8 cellular contexts compared by ENCODE assay signal in the genomic region with DNA sequence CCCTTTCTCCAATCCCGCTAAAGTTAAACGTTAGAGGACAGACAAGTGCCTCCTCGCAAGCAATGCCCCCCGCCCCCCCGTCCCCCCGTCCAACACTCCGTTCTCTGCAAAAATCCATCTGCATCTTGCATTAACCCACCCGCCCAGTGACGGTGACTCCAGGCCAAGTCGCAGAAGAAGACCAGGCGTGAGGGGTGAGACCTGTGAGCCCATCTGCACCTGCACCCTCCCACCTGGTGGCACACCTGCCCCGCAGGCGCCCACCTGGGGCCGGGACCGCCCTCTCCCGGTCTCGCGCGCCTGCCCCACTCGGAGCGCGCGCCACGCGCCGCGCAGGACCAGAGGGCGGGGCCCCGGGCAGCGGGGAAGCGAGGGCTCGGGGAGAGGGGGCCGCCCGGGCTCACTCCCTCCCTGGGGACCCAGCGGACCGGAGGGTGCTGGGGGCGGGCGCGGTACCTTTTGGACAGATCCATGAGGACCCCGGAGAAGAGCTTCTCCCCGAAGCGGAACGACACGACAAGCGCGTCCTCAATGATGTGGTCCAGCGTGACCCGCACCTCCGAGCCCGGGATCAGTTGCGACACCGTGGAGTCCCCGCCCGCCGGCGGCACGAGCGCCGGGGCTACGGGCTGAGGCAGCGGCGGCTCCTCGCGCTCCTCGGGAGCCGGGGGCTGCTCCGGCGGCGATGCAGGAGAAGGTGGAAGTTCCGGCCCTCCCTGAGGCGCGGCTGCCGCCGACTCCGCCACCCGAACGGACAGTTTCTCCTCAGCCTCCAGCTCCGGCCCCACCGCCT. TPM values are rescaled to one million over a fixed set of nuclear protein-coding genes. Genes with fewer than 3 reads are reported as not detected.
DNase-seq lines count a peak whose midpoint lies in the region; ATAC-seq and TF ChIP-seq lines count a peak whose summit lies in the region.

No MANE protein-coding gene starts in this region.

- H3K4me1 ChIP-seq in SJSA1 (replicated peaks): 0 out of 2 replicates have a peak, but pooled peaks cover 3% of the 10 kb centered on the region

- no peaks in the 10 kb centered on the region; the same call in 1 of the 2 replicates for H3K9me3 ChIP-seq in SJSA1 (replicated peaks)

- peak overlapping the region; percentile 74 for H3K27ac ChIP-seq in SJSA1

- H3K36me3 Mint-ChIP-seq in activated naive CD8-positive, alpha-beta T cell treated with anti-CD3 and anti-CD28 coated beads, Interleukin-2, amount 10 ng/mL, durations not matched to agents 7 days and 5 days: peaks cover 15% of the 10 kb centered on the region

- DNase-seq in AG10803 (ENCODE audit: low read depth) (no peak), SJSA1 (ENCODE audit: low read depth in 1 of 2, low spot score in 2 of 2) (peak in 1 of 2 experiments; percentile 50), left ventricle myocardium superior (peak; percentile 75), retinal pigment epithelial cell (ENCODE audit: low read depth) (no peak), NCI-H187 treated with DMSO at 0.1 percent for 48 hours (lab: John Stamatoyannopoulos, UW) (no peak)
- peak; percentile 69 for DNase-seq in activated naive CD8-positive, alpha-beta T cell treated with anti-CD3 and anti-CD28 coated beads, Interleukin-2, amount 10 ng/mL, durations not matched to agents 7 days and 5 days

- H3K4me3 Mint-ChIP-seq in activated naive CD8-positive, alpha-beta T cell treated with anti-CD3 and anti-CD28 coated beads, Interleukin-2, amount 10 ng/mL, durations not matched to agents 7 days and 5 days: peak overlapping the region; percentile 81

- peaks cover 18% of the 10 kb centered on the region for H3K4me1 Mint-ChIP-seq in activated naive CD8-positive, alpha-beta T cell treated with anti-CD3 and anti-CD28 coated beads, Interleukin-2, amount 10 ng/mL, durations not matched to agents 7 days and 5 days

- peak overlapping the region; percentile 69 for H3K27ac Mint-ChIP-seq in activated naive CD8-positive, alpha-beta T cell treated with anti-CD3 and anti-CD28 coated beads, Interleukin-2, amount 10 ng/mL, durations not matched to agents 7 days and 5 days

- H3K4me3 ChIP-seq in AG10803 (ENCODE audit: low read length) (peak overlapping the region; percentile 81), SJSA1 (peak overlapping the region; percentile 95), retinal pigment epithelial cell (ENCODE audit: low read length) (peak overlapping the region; percentile 82)

- intact Hi-C loops in left ventricle myocardium superior (cut with micrococcal nuclease): no loop called here

- no peaks in the 10 kb centered on the region for H3K27me3 ChIP-seq in SJSA1 (replicated peaks)

- POLR2A ChIA-PET in activated naive CD8-positive, alpha-beta T cell treated with anti-CD3 and anti-CD28 coated beads, Interleukin-2, amount 10 ng/mL, durations not matched to agents 7 days and 5 days (lab: Charles Lee): interaction anchor here (0.5 to 1.2 kb wide), 6 partner anchors 9 to 914 kb away, joined by 3 to 5 read pairs (median 3); a partner anchor contains a TSS

- peak; percentile 16 for ATAC-seq in HG03342 (IDR thresholded peaks at IDR 0.05; ENCODE audit: unreplicated experiment)
- ATAC-seq in activated naive CD8-positive, alpha-beta T cell treated with anti-CD3 and anti-CD28 coated beads, Interleukin-2, amount 10 ng/mL, durations not matched to agents 7 days and 5 days (ENCODE audit: low read depth): peak; percentile 6
- peak; percentile 53 for ATAC-seq in left ventricle myocardium superior

- peaks cover 2% of the 10 kb centered on the region for H3K9me3 Mint-ChIP-seq in activated naive CD8-positive, alpha-beta T cell treated with anti-CD3 and anti-CD28 coated beads, Interleukin-2, amount 10 ng/mL, durations not matched to agents 7 days and 5 days

- H3K27me3 Mint-ChIP-seq in activated naive CD8-positive, alpha-beta T cell treated with anti-CD3 and anti-CD28 coated beads, Interleukin-2, amount 10 ng/mL, durations not matched to agents 7 days and 5 days: no peaks in the 10 kb centered on the region

- TF ChIP-seq POLR2A in GM19099 (IDR thresholded peaks at IDR 0.05; ENCODE audit: extremely low read depth, insufficient read length, low read depth): peak; percentile 45

- peaks cover 49% of the 10 kb centered on the region for H3K36me3 ChIP-seq in SJSA1

- TF ChIP-seq CTCF in AG10803 (conservative IDR thresholded peaks at IDR 0.05; ENCODE audit: low read length) (no peak), retinal pigment epithelial cell (conservative IDR thresholded peaks at IDR 0.05; ENCODE audit: low read depth, low read length) (no peak)

RNA-seq across cellular contexts. Expression of a gene that starts 0.7 kb away (rescaled TPM):
- total RNA-seq in SJSA1 (2014; rRNA removed; shearing (Covaris generic)): 41.4 and 49.8 TPM in 2 replicates
- total RNA-seq in activated naive CD8-positive, alpha-beta T cell treated with anti-CD3 and anti-CD28 coated beads, Interleukin-2, amount 10 ng/mL, durations not matched to agents 7 days and 5 days: 10 to 100 TPM; 26.2 to 27.8 TPM
- 11.4 TPM for total RNA-seq in left ventricle myocardium superior

Comparison
In these comparisons a context has a peak if more than half of its experiments do, and no peak if none do; other contexts are left out.
1. DNase-seq: peak in activated naive CD8-positive, alpha-beta T cell treated with anti-CD3 and anti-CD28 coated beads, Interleukin-2, amount 10 ng/mL, durations not matched to agents 7 days and 5 days (single experiment) and left ventricle myocardium superior (single experiment); none in AG10803 (single experiment), retinal pigment epithelial cell (single experiment) and NCI-H187 treated with DMSO at 0.1 percent for 48 hours (single experiment).
2. Peak in every context shown above with its lines, with median percentiles within 50 percentile points of each other: H3K4me3 ChIP-seq and ATAC-seq.